Comparison of ENCODE assay signal across 1 cellular context in the genomic region with DNA sequence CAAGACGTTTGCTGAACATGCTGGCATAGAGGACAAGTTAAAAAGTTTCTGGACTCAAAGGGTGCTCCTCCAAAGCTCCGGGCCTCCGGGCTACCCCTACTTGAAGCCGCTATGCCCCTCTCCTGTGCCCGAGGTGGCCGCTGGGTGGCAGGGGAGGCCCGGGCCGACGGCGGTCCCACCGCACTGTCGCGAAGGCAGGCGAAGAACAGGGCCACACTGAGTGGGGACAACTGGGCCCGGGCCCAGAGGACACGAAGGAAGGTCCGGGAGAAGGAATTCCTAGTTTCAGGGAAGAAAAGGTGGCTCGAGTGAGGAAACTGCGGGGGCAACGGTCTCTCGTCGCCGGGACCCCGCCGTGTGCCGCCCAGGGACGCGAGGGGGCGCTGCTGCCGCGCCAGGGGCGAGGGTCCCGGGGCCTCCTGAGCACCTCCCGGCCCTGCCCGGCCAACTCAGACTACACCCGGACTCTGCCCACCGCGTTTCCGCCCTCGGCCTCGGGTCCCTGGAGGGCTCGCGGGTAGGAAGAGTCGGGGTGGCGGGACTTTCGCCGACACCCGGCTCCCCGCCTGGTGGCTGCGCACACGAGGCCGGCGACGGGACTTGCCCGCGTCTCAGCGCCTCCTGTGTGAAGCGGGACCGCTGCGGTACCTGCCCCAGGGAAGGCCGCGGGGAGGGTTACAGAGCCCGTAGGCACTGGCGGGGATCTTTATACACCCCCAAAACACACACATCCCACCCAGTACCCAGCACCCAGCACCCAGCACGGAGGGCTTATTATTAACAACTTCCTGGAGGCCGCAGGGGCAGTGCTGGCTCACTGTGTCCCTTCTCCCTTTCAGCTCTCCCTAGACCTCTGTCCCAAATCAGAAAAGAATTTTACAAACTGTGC.
TF ChIP-seq lines count a peak whose summit lies in the region.

No MANE protein-coding gene starts in this region.

TF ChIP-seq in HepG2, 621 proteins besides CTCF, POLR2A, EP300 and RAD21 (continued from another document and continues in another):
- TF ChIP-seq, protein P1, sequence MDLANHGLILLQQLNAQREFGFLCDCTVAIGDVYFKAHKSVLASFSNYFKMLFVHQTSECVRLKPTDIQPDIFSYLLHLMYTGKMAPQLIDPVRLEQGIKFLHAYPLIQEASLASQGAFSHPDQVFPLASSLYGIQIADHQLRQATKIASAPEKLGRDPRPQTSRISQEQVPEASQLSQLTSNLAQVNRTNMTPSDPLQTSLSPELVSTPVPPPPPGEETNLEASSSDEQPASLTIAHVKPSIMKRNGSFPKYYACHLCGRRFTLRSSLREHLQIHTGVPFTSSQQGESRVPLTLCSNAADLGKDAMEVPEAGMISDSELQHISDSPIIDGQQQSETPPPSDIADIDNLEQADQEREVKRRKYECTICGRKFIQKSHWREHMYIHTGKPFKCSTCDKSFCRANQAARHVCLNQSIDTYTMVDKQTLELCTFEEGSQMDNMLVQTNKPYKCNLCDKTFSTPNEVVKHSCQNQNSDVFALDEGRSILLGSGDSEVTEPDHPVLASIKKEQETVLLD (CRISPR knock-in tag; IDR thresholded peaks at IDR 0.05; ENCODE audit: low read depth): no peak
- TF ChIP-seq, protein P2, sequence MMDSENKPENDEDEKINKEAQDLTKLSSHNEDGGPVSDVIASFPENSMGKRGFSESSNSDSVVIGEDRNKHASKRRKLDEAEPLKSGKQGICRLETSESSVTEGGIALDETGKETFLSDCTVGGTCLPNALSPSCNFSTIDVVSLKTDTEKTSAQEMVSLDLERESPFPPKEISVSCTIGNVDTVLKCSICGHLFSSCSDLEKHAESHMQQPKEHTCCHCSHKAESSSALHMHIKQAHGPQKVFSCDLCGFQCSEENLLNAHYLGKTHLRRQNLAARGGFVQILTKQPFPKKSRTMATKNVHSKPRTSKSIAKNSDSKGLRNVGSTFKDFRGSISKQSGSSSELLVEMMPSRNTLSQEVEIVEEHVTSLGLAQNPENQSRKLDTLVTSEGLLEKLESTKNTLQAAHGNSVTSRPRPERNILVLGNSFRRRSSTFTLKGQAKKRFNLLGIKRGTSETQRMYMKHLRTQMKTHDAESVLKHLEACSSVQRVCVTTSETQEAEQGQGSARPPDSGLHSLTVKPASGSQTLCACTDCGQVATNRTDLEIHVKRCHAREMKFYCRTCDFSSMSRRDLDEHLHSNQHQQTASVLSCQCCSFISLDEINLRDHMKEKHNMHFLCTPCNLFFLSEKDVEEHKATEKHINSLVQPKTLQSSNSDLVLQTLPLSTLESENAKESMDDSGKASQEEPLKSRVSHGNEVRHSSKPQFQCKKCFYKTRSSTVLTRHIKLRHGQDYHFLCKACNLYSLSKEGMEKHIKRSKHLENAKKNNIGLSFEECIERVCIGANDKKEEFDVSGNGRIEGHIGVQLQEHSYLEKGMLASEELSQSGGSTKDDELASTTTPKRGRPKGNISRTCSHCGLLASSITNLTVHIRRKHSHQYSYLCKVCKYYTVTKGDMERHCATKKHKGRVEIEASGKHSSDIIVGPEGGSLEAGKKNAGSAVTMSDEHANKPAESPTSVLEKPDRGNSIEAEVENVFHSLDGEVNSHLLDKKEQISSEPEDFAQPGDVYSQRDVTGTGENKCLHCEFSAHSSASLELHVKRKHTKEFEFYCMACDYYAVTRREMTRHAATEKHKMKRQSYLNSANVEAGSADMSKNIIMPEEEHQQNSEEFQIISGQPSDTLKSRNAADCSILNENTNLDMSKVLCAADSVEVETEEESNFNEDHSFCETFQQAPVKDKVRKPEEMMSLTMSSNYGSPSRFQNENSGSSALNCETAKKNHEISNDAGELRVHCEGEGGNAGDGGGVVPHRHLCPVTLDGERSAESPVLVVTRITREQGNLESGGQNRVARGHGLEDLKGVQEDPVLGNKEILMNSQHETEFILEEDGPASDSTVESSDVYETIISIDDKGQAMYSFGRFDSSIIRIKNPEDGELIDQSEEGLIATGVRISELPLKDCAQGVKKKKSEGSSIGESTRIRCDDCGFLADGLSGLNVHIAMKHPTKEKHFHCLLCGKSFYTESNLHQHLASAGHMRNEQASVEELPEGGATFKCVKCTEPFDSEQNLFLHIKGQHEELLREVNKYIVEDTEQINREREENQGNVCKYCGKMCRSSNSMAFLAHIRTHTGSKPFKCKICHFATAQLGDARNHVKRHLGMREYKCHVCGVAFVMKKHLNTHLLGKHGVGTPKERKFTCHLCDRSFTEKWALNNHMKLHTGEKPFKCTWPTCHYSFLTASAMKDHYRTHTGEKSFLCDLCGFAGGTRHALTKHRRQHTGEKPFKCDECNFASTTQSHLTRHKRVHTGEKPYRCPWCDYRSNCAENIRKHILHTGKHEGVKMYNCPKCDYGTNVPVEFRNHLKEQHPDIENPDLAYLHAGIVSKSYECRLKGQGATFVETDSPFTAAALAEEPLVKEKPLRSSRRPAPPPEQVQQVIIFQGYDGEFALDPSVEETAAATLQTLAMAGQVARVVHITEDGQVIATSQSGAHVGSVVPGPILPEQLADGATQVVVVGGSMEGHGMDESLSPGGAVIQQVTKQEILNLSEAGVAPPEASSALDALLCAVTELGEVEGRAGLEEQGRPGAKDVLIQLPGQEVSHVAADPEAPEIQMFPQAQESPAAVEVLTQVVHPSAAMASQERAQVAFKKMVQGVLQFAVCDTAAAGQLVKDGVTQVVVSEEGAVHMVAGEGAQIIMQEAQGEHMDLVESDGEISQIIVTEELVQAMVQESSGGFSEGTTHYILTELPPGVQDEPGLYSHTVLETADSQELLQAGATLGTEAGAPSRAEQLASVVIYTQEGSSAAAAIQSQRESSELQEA (CRISPR knock-in tag; IDR thresholded peaks at IDR 0.05; ENCODE audit: not compliant biosample characterization): no peak
- TF ChIP-seq, protein P3, sequence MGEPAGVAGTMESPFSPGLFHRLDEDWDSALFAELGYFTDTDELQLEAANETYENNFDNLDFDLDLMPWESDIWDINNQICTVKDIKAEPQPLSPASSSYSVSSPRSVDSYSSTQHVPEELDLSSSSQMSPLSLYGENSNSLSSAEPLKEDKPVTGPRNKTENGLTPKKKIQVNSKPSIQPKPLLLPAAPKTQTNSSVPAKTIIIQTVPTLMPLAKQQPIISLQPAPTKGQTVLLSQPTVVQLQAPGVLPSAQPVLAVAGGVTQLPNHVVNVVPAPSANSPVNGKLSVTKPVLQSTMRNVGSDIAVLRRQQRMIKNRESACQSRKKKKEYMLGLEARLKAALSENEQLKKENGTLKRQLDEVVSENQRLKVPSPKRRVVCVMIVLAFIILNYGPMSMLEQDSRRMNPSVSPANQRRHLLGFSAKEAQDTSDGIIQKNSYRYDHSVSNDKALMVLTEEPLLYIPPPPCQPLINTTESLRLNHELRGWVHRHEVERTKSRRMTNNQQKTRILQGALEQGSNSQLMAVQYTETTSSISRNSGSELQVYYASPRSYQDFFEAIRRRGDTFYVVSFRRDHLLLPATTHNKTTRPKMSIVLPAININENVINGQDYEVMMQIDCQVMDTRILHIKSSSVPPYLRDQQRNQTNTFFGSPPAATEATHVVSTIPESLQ (CRISPR knock-in tag; conservative IDR thresholded peaks at IDR 0.05): no peak
- TF ChIP-seq SMAD1 (CRISPR knock-in tag; IDR thresholded peaks at IDR 0.05; ENCODE audit: borderline replicate concordance, low read depth): no peak
- no peak for TF ChIP-seq CHD4 (IDR thresholded peaks at IDR 0.05; ENCODE audit: borderline replicate concordance, low read length)
- peak; percentile 86 for TF ChIP-seq KDM2A (CRISPR knock-in tag; IDR thresholded peaks at IDR 0.05; ENCODE audit: borderline replicate concordance, low read depth)
- no peak for TF ChIP-seq ZFP82 (CRISPR knock-in tag; IDR thresholded peaks at IDR 0.05; ENCODE audit: borderline replicate concordance)
- TF ChIP-seq PITX1 (CRISPR knock-in tag; IDR thresholded peaks at IDR 0.05): peak; percentile 54; the same call in 1 of the 2 replicates
- TF ChIP-seq ZNF557 (CRISPR knock-in tag; IDR thresholded peaks at IDR 0.05): no peak
- TF ChIP-seq TARDBP (CRISPR knock-in tag; IDR thresholded peaks at IDR 0.05): no peak
- no peak for TF ChIP-seq PAX8 (CRISPR knock-in tag; IDR thresholded peaks at IDR 0.05; ENCODE audit: borderline replicate concordance)
- TF ChIP-seq, protein P4, sequence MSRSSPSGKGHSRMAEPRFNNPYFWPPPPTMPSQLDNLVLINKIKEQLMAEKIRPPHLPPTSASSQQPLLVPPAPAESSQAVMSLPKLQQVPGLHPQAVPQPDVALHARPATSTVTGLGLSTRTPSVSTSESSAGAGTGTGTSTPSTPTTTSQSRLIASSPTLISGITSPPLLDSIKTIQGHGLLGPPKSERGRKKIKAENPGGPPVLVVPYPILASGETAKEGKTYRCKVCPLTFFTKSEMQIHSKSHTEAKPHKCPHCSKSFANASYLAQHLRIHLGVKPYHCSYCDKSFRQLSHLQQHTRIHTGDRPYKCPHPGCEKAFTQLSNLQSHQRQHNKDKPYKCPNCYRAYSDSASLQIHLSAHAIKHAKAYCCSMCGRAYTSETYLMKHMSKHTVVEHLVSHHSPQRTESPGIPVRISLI (CRISPR knock-in tag; IDR thresholded peaks at IDR 0.05; ENCODE audit: borderline replicate concordance): no peak; the same call in 1 of the 2 replicates
- no peak for TF ChIP-seq ZNF766 (CRISPR knock-in tag; IDR thresholded peaks at IDR 0.05; ENCODE audit: borderline replicate concordance)
- TF ChIP-seq, protein P5, sequence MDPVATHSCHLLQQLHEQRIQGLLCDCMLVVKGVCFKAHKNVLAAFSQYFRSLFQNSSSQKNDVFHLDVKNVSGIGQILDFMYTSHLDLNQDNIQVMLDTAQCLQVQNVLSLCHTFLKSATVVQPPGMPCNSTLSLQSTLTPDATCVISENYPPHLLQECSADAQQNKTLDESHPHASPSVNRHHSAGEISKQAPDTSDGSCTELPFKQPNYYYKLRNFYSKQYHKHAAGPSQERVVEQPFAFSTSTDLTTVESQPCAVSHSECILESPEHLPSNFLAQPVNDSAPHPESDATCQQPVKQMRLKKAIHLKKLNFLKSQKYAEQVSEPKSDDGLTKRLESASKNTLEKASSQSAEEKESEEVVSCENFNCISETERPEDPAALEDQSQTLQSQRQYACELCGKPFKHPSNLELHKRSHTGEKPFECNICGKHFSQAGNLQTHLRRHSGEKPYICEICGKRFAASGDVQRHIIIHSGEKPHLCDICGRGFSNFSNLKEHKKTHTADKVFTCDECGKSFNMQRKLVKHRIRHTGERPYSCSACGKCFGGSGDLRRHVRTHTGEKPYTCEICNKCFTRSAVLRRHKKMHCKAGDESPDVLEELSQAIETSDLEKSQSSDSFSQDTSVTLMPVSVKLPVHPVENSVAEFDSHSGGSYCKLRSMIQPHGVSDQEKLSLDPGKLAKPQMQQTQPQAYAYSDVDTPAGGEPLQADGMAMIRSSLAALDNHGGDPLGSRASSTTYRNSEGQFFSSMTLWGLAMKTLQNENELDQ (CRISPR knock-in tag; IDR thresholded peaks at IDR 0.05; ENCODE audit: borderline replicate concordance): no peak
- TF ChIP-seq, protein P6, sequence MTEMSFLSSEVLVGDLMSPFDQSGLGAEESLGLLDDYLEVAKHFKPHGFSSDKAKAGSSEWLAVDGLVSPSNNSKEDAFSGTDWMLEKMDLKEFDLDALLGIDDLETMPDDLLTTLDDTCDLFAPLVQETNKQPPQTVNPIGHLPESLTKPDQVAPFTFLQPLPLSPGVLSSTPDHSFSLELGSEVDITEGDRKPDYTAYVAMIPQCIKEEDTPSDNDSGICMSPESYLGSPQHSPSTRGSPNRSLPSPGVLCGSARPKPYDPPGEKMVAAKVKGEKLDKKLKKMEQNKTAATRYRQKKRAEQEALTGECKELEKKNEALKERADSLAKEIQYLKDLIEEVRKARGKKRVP (CRISPR knock-in tag; IDR thresholded peaks at IDR 0.05): no peak
- no peak for TF ChIP-seq ZNF614 (CRISPR knock-in tag; IDR thresholded peaks at IDR 0.05; ENCODE audit: borderline replicate concordance)
- TF ChIP-seq STAG1 (CRISPR knock-in tag; IDR thresholded peaks at IDR 0.05): peak; percentile 86
- no peak for TF ChIP-seq ZNF589 (CRISPR knock-in tag; conservative IDR thresholded peaks at IDR 0.05)
- TF ChIP-seq ZNF143 (CRISPR knock-in tag; IDR thresholded peaks at IDR 0.05): no peak
- TF ChIP-seq, protein P7, sequence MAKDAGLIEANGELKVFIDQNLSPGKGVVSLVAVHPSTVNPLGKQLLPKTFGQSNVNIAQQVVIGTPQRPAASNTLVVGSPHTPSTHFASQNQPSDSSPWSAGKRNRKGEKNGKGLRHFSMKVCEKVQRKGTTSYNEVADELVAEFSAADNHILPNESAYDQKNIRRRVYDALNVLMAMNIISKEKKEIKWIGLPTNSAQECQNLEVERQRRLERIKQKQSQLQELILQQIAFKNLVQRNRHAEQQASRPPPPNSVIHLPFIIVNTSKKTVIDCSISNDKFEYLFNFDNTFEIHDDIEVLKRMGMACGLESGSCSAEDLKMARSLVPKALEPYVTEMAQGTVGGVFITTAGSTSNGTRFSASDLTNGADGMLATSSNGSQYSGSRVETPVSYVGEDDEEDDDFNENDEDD (CRISPR knock-in tag; IDR thresholded peaks at IDR 0.05; ENCODE audit: borderline replicate concordance): no peak
- TF ChIP-seq ZNF629 (CRISPR knock-in tag; conservative IDR thresholded peaks at IDR 0.05): no peak
- TF ChIP-seq POLR2G (IDR thresholded peaks at IDR 0.05; ENCODE audit: low read depth, low read length): no peak
- TF ChIP-seq, protein P8, sequence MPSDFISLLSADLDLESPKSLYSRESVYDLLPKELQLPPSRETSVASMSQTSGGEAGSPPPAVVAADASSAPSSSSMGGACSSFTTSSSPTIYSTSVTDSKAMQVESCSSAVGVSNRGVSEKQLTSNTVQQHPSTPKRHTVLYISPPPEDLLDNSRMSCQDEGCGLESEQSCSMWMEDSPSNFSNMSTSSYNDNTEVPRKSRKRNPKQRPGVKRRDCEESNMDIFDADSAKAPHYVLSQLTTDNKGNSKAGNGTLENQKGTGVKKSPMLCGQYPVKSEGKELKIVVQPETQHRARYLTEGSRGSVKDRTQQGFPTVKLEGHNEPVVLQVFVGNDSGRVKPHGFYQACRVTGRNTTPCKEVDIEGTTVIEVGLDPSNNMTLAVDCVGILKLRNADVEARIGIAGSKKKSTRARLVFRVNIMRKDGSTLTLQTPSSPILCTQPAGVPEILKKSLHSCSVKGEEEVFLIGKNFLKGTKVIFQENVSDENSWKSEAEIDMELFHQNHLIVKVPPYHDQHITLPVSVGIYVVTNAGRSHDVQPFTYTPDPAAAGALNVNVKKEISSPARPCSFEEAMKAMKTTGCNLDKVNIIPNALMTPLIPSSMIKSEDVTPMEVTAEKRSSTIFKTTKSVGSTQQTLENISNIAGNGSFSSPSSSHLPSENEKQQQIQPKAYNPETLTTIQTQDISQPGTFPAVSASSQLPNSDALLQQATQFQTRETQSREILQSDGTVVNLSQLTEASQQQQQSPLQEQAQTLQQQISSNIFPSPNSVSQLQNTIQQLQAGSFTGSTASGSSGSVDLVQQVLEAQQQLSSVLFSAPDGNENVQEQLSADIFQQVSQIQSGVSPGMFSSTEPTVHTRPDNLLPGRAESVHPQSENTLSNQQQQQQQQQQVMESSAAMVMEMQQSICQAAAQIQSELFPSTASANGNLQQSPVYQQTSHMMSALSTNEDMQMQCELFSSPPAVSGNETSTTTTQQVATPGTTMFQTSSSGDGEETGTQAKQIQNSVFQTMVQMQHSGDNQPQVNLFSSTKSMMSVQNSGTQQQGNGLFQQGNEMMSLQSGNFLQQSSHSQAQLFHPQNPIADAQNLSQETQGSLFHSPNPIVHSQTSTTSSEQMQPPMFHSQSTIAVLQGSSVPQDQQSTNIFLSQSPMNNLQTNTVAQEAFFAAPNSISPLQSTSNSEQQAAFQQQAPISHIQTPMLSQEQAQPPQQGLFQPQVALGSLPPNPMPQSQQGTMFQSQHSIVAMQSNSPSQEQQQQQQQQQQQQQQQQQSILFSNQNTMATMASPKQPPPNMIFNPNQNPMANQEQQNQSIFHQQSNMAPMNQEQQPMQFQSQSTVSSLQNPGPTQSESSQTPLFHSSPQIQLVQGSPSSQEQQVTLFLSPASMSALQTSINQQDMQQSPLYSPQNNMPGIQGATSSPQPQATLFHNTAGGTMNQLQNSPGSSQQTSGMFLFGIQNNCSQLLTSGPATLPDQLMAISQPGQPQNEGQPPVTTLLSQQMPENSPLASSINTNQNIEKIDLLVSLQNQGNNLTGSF (CRISPR knock-in tag; IDR thresholded peaks at IDR 0.05): no peak
- TF ChIP-seq ZNF33B (CRISPR knock-in tag; IDR thresholded peaks at IDR 0.05): 0 out of 2 replicates have a peak, but pooled peaks have one; percentile 56
- no peak for TF ChIP-seq ZNF792 (CRISPR knock-in tag; IDR thresholded peaks at IDR 0.05)
- no peak for TF ChIP-seq PHF20 (CRISPR knock-in tag; IDR thresholded peaks at IDR 0.05)
- TF ChIP-seq ZBTB1 (CRISPR knock-in tag; IDR thresholded peaks at IDR 0.05; ENCODE audit: borderline replicate concordance): no peak
